ENCODE assay signal across 13 cellular contexts in genomic region chr4:183959349-183959748, GRCh38. TPM values are rescaled to one million over a fixed set of nuclear protein-coding genes. Genes with fewer than 3 reads are reported as not detected.
DNase-seq lines count a peak whose midpoint lies in the region; ATAC-seq and TF ChIP-seq lines count a peak whose summit lies in the region.
"Had no signal": no experiment of that assay in that cellular context is flagged by ENCODE, and none has a peak within 500 bp of the region (broad histone marks: within the 10 kb centered on the region; RNA-seq: fewer than 3 reads in every experiment).

No MANE protein-coding gene starts in this region.

- H3K4me3 ChIP-seq in GM23338 = no peak overlapping the region
- H3K4me3 ChIP-seq in right cardiac atrium (ENCODE audit: low read length) = peak overlapping the region; percentile 39
- H3K4me3 ChIP-seq: thoracic aorta had no signal

- no peak for ATAC-seq in GM23338
- ATAC-seq in SK-N-SH treated with all-trans-retinoic acid at 6 μM for 48 hours = no peak; the same call in 2 of the 3 replicates
- ATAC-seq in right cardiac atrium = no peak

- H3K27ac ChIP-seq in GM23338 (ENCODE audit: low read depth) (no peak overlapping the region), right cardiac atrium (ENCODE audit: low read length) (no peak overlapping the region)
- H3K27ac ChIP-seq: sigmoid colon, thoracic aorta had no signal

- H3K4me1 Mint-ChIP-seq in GM23338 = peaks cover 25% of the 10 kb centered on the region

- H3K36me3 Mint-ChIP-seq in GM23338 (ENCODE audit: low read depth) = no peaks in the 10 kb centered on the region

- H3K27me3 ChIP-seq in GM23338 (ENCODE audit: insufficient read depth) = no peaks in the 10 kb centered on the region
- no peaks in the 10 kb centered on the region for H3K27me3 ChIP-seq in right cardiac atrium (ENCODE audit: control insufficient read depth, insufficient read depth)
- H3K27me3 ChIP-seq: sigmoid colon had no signal

- no peaks in the 10 kb centered on the region for H3F3A ChIP-seq in GM23338 (replicated peaks; ENCODE audit: low read depth)

- H3K4me3 Mint-ChIP-seq in GM23338 = no peak overlapping the region
- H3K4me3 Mint-ChIP-seq: mesothelial cell of epicardium had no signal

- H3K9me2 ChIP-seq in GM23338 (ENCODE audit: insufficient read depth) = no peaks in the 10 kb centered on the region

- no peaks in the 10 kb centered on the region for H3K9me3 ChIP-seq in right cardiac atrium (ENCODE audit: control insufficient read depth, low read length)
- H3K9me3 ChIP-seq: Caco-2, sigmoid colon, thoracic aorta had no signal

- H3K27me3 Mint-ChIP-seq in GM23338 (ENCODE audit: insufficient read depth, low read depth, poor library complexity) = no peaks in the 10 kb centered on the region

- intact Hi-C loops in right cardiac atrium (cut with DNase I) = no loop called here

- peaks cover 45% of the 10 kb centered on the region for H3K4me1 ChIP-seq in GM23338 (ENCODE audit: insufficient read depth)
- H3K4me1 ChIP-seq in right cardiac atrium (ENCODE audit: control insufficient read depth, insufficient read depth, low read length) = peaks cover 3% of the 10 kb centered on the region

- H3K79me2 ChIP-seq in GM23338 (replicated peaks; ENCODE audit: insufficient read depth) = peaks cover 74% of the 10 kb centered on the region

- H3K4me2 ChIP-seq in GM23338 = 0 out of 2 replicates have a peak overlapping the region, but pooled peaks have one; percentile 4

- no peaks in the 10 kb centered on the region for H3K36me3 ChIP-seq in GM23338 (ENCODE audit: insufficient read depth)
- H3K36me3 ChIP-seq: sigmoid colon, thoracic aorta had no signal

- no peaks in the 10 kb centered on the region for H3K9me3 Mint-ChIP-seq in GM23338
- H3K9me3 Mint-ChIP-seq: mesothelial cell of epicardium had no signal

- WGBS in right cardiac atrium = 84% methylated on average over 7 of the region's 7 CpGs

- peaks cover 3% of the 10 kb centered on the region; the same call in 1 of the 2 replicates for H4K20me1 ChIP-seq in GM23338 (replicated peaks; ENCODE audit: insufficient read depth)

- DNase-seq in GM23338 (ENCODE audit: low spot score) = peak; percentile 32
- no peak for DNase-seq in right cardiac atrium
- DNase-seq in retina = peak; percentile 61
- no peak for DNase-seq in COLO668 (lab: John Stamatoyannopoulos, UW; ENCODE audit: unreplicated experiment)
- no peak for DNase-seq in glomerular visceral epithelial cell (ENCODE audit: extremely low spot score)
- no peak for DNase-seq in EL
- DNase-seq in activated naive CD4-positive, alpha-beta T cell treated with anti-CD3 and anti-CD28 coated beads, Interleukin-2, amount 50 U/mL, for 16 hours = no peak
- DNase-seq: stimulated activated CD4-positive, alpha-beta T cell treated with anti-CD3 and anti-CD28 coated beads, Interleukin-4, amount 100 ng/mL, for 1 hour had no signal

- no peak for TF ChIP-seq CTCF in GM23338 (conservative IDR thresholded peaks at IDR 0.05; ENCODE audit: low read depth in 2 of 2)

- no peak overlapping the region for H2AFZ ChIP-seq in GM23338

- no peak overlapping the region for H3K27ac Mint-ChIP-seq in GM23338
- H3K27ac Mint-ChIP-seq: mesothelial cell of epicardium had no signal

TF ChIP-seq in GM23338, 12 proteins besides CTCF, POLR2A, EP300 and RAD21:
- no peak for TF ChIP-seq ETS1 (IDR thresholded peaks at IDR 0.05)

TF ChIP-seq in SK-N-SH treated with all-trans-retinoic acid at 6 μM for 48 hours, 23 proteins besides CTCF, POLR2A, EP300 and RAD21:
- peak; percentile 5; the same call in 1 of the 2 replicates for TF ChIP-seq ISL1 (CRISPR knock-in tag; IDR thresholded peaks at IDR 0.05)
- no peak for TF ChIP-seq TOX (CRISPR knock-in tag; IDR thresholded peaks at IDR 0.05; ENCODE audit: borderline replicate concordance)

RNA-seq across cellular contexts. Expression of gene STOX2, which starts 54.2 kb away (rescaled TPM):
- total RNA-seq in GM23338 (2014; rRNA removed; shearing (Covaris generic)) = 19.8 TPM in 2 replicates
- polyA plus RNA-seq in GM23338 (2016; fragmentation: Nextera tagmentation; extraction: Ambion mirVana) (19.0 and 20.6 TPM in 2 replicates), right cardiac atrium (2.5 TPM)
- total RNA-seq in right cardiac atrium = 10 to 100 TPM; 12.8 to 19.1 (median 17.3) TPM

Comparison
In these comparisons a context has a peak if more than half of its experiments do, and no peak if none do; other contexts are left out.
1. DNase-seq: peak in GM23338 (single experiment) and retina (single experiment); none in right cardiac atrium (0 of 3), COLO668 (single experiment), glomerular visceral epithelial cell (single experiment), EL (single experiment) and activated naive CD4-positive, alpha-beta T cell treated with anti-CD3 and anti-CD28 coated beads, Interleukin-2, amount 50 U/mL, for 16 hours (single experiment).